1 cellular context compared by ENCODE assay signal in the genomic region with DNA sequence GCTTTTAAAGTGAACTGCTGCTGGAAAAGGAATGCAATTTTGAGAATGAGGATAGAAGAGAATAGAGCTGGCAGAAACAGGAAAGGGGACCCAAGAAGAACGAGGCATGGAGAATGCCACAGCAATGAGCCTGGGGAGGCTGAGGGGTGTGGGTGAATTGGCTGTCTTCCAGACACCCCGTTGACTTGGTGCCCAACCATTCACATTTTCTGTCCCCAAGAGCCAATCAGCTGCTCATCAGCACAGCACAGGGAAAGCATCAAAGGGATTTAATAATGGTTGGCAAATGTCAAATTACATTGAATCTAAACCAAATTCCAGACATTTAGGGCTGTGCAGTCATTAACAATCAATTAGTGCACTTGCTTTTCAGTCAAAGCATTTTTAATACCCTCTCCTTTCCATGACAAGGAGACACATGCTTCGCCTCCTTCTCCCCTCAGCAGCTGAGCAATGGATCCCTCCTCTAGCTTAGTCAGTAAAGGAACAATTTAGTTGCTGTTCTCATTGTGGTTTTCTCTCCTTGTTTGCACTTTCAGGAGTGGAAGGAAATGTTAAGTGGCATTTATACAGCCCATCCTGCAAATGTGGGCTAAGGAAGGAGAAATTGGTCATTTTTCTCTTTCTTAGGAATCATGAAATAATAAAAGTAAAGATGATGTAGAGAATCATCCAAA.
TF ChIP-seq lines count a peak whose summit lies in the region.

No MANE protein-coding gene starts in this region.

TF ChIP-seq in H1, 55 proteins besides CTCF, POLR2A, EP300 and RAD21 (continued from another document):
- TF ChIP-seq, protein P1, sequence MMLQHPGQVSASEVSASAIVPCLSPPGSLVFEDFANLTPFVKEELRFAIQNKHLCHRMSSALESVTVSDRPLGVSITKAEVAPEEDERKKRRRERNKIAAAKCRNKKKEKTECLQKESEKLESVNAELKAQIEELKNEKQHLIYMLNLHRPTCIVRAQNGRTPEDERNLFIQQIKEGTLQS (IDR thresholded peaks at IDR 0.05; ENCODE audit: insufficient read depth, low read depth, low read length) = no peak
- TF ChIP-seq CBX5 (IDR thresholded peaks at IDR 0.05; ENCODE audit: low read depth, low read length) = no peak
- no peak for TF ChIP-seq BCL11A (IDR thresholded peaks at IDR 0.05; ENCODE audit: low read depth in 2 of 2, low read length in 2 of 2)
- TF ChIP-seq MAFK (IDR thresholded peaks at IDR 0.05; ENCODE audit: low read depth, low read length) = no peak
- TF ChIP-seq, protein P2, sequence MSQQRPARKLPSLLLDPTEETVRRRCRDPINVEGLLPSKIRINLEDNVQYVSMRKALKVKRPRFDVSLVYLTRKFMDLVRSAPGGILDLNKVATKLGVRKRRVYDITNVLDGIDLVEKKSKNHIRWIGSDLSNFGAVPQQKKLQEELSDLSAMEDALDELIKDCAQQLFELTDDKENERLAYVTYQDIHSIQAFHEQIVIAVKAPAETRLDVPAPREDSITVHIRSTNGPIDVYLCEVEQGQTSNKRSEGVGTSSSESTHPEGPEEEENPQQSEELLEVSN (IDR thresholded peaks at IDR 0.05) = no peak
- TF ChIP-seq ASH2L (IDR thresholded peaks at IDR 0.05; ENCODE audit: low read length) = no peak
- TF ChIP-seq GTF2F1 (IDR thresholded peaks at IDR 0.05; ENCODE audit: borderline replicate concordance, low read depth, low read length) = no peak
- no peak for TF ChIP-seq CTBP2 (IDR thresholded peaks at IDR 0.05; ENCODE audit: borderline replicate concordance, insufficient read depth, insufficient read length, low read length)
